ENCODE assay signal across 18 cellular contexts in genomic region chr16:77794586-77794985, GRCh38. TPM values are rescaled to one million over a fixed set of nuclear protein-coding genes. Genes with fewer than 3 reads are reported as not detected.
DNase-seq lines count a peak whose midpoint lies in the region; ATAC-seq and TF ChIP-seq lines count a peak whose summit lies in the region.
"Had no signal": no experiment of that assay in that cellular context is flagged by ENCODE, and none has a peak within 500 bp of the region (broad histone marks: within the 10 kb centered on the region; RNA-seq: fewer than 3 reads in every experiment).

No MANE protein-coding gene starts in this region.

- POLR2A ChIA-PET in activated CD4-positive, alpha-beta T cell treated with anti-CD3 and anti-CD28 coated beads for 36 hours (lab: Charles Lee): no interaction called here

- ATAC-seq in activated CD4-positive, alpha-beta T cell treated with anti-CD3 and anti-CD28 coated beads for 36 hours: no peak
- no peak for ATAC-seq in GM18861 (IDR thresholded peaks at IDR 0.05; ENCODE audit: unreplicated experiment)
- ATAC-seq: mucosa of descending colon had no signal

- no peak overlapping the region for H3K4me3 ChIP-seq in epithelial cell of esophagus (ENCODE audit: low read length)
- H3K4me3 ChIP-seq: BLaER1 treated with 17β-estradiol and CSF1 and Interleukin-3, amounts not matched to agents 10 nM and 100 nM; hepatocyte; mucosa of descending colon had no signal

- intact Hi-C loops in activated CD4-positive, alpha-beta T cell treated with anti-CD3 and anti-CD28 coated beads for 36 hours (cut with DNase I, micrococcal nuclease): no loop called here

- H3K4me3 Mint-ChIP-seq in activated CD4-positive, alpha-beta T cell treated with anti-CD3 and anti-CD28 coated beads for 36 hours: no peak overlapping the region
- H3K4me3 Mint-ChIP-seq in nephron progenitor cell: no peak overlapping the region

- no peaks in the 10 kb centered on the region for H3K36me3 Mint-ChIP-seq in activated CD4-positive, alpha-beta T cell treated with anti-CD3 and anti-CD28 coated beads for 36 hours (ENCODE audit: low read depth)
- H3K36me3 Mint-ChIP-seq in nephron progenitor cell (ENCODE audit: low read depth): no peaks in the 10 kb centered on the region

- DNase-seq in ELR (ENCODE audit: low read depth) (peak; percentile 78), RPMI7951 (ENCODE audit: low read depth) (peak; percentile 87), epithelial cell of esophagus (ENCODE audit: low read depth) (peak; percentile 62), pulmonary artery endothelial cell (ENCODE audit: low read depth, low spot score) (peak; percentile 19), nephron progenitor cell (no peak), NCI-H2107 treated with DMSO at 0.1 percent for 48 hours (lab: John Stamatoyannopoulos, UW; ENCODE audit: unreplicated experiment) (no peak)
- no peak for DNase-seq in activated CD4-positive, alpha-beta T cell treated with anti-CD3 and anti-CD28 coated beads for 36 hours
- DNase-seq: activated CD4-positive, CD25-positive, alpha-beta regulatory T cell treated with anti-CD3 and anti-CD28 coated beads, Interleukin-2, amount 50 U/mL, for 72 hours; activated CD8-positive, alpha-beta memory T cell treated with anti-CD3 and anti-CD28 coated beads, Interleukin-2, amount 50 U/mL, for 48 hours; aorta; left cardiac atrium; mucosa of descending colon; NCI-H1417 treated with DMSO at 0.1 percent for 48 hours; nucleus accumbens; SIG-M5 had no signal

- CTCF ChIA-PET in activated CD4-positive, alpha-beta T cell treated with anti-CD3 and anti-CD28 coated beads for 36 hours (lab: Charles Lee): interaction anchor here (0.5 to 0.8 kb wide), 2 partner anchors 143 to 192 kb away, joined by 3 to 4 read pairs; no protein-coding TSS in a partner anchor

- H3K9me3 Mint-ChIP-seq in activated CD4-positive, alpha-beta T cell treated with anti-CD3 and anti-CD28 coated beads for 36 hours (ENCODE audit: low read depth): no peaks in the 10 kb centered on the region
- no peaks in the 10 kb centered on the region for H3K9me3 Mint-ChIP-seq in nephron progenitor cell

- H3K4me1 Mint-ChIP-seq in activated CD4-positive, alpha-beta T cell treated with anti-CD3 and anti-CD28 coated beads for 36 hours: no peaks in the 10 kb centered on the region
- H3K4me1 Mint-ChIP-seq in nephron progenitor cell: peaks cover 48% of the 10 kb centered on the region

- no peak overlapping the region for H3K27ac Mint-ChIP-seq in activated CD4-positive, alpha-beta T cell treated with anti-CD3 and anti-CD28 coated beads for 36 hours
- H3K27ac Mint-ChIP-seq in nephron progenitor cell: no peak overlapping the region

- peaks cover 33% of the 10 kb centered on the region for H3K27me3 Mint-ChIP-seq in activated CD4-positive, alpha-beta T cell treated with anti-CD3 and anti-CD28 coated beads for 36 hours
- H3K27me3 Mint-ChIP-seq in nephron progenitor cell (ENCODE audit: low read depth, poor library complexity): peaks cover 40% of the 10 kb centered on the region

- no peak for TF ChIP-seq CTCF in epithelial cell of esophagus (IDR thresholded peaks at IDR 0.05; ENCODE audit: insufficient read depth, low read depth, low read length, missing control alignments)
- TF ChIP-seq CTCF in nephron progenitor cell (IDR thresholded peaks at IDR 0.05): no peak

RNA-seq across cellular contexts. Expression of gene VAT1L, which starts 6.2 kb away (rescaled TPM):
- 53.7 and 62.0 TPM in 2 replicates for total RNA-seq in RPMI7951 (2014; rRNA removed; shearing (Covaris generic))
- 1.1 and 2.0 TPM in 2 replicates for total RNA-seq in pulmonary artery endothelial cell
- total RNA-seq in activated CD4-positive, alpha-beta T cell treated with anti-CD3 and anti-CD28 coated beads for 36 hours: under 1 TPM in 1 of 2 experiments, not detected in 1; 0.05 TPM

Comparison
In these comparisons a context has a peak if more than half of its experiments do, and no peak if none do; other contexts are left out.
1. DNase-seq: peak in ELR (single experiment), RPMI7951 (single experiment), epithelial cell of esophagus (single experiment) and pulmonary artery endothelial cell (single experiment); none in activated CD4-positive, alpha-beta T cell treated with anti-CD3 and anti-CD28 coated beads for 36 hours (single experiment), nephron progenitor cell (single experiment) and NCI-H2107 treated with DMSO at 0.1 percent for 48 hours (single experiment).
2. RNA of gene VAT1L, which starts 6.2 kb away (total RNA-seq): 53.7 to 62.0 TPM in RPMI7951; 1.1 to 2.0 TPM in pulmonary artery endothelial cell and 0.05 TPM in activated CD4-positive, alpha-beta T cell treated with anti-CD3 and anti-CD28 coated beads for 36 hours; every median in the first group is over 10 times any median in the second.